In the genomic region with DNA sequence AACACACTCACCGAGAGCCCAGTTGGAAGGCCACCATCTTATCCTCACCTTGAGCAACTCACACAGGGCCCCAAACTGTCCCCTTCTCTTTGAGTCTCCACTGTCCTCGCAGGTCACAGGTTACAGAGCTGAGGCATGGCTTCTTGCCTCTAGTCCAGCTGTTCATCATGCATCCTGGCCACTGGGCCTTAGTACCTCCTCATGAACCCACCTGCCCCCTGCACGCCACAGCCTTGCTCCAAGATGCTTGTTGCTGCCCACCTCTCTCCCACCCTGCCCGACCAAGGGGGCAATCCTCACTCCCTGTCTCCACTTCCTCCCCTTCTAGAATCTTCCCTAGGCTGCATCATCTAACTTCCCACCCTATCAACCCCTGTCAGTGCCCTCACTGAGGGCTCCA, we compare ENCODE assay signal across 1 cellular context.
A peak's percentile ranks its signal among the peaks of the same experiment; 100 is the strongest.
TF ChIP-seq lines count a peak whose summit lies in the region.

No MANE protein-coding gene starts in this region.

TF ChIP-seq in endothelial cell of umbilical vein, 7 proteins besides CTCF, POLR2A, EP300 and RAD21:
- TF ChIP-seq POLR2AphosphoS5 (IDR thresholded peaks at IDR 0.05; ENCODE audit: insufficient read depth, low read depth, low read length), result peak; percentile 35
- TF ChIP-seq, protein P1, sequence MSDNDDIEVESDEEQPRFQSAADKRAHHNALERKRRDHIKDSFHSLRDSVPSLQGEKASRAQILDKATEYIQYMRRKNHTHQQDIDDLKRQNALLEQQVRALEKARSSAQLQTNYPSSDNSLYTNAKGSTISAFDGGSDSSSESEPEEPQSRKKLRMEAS (IDR thresholded peaks at IDR 0.05; ENCODE audit: insufficient read depth, insufficient read length), result no peak
